17 cellular contexts compared by ENCODE assay signal in genomic region chr11:69711824-69712801, GRCh38. TPM values are rescaled to one million over a fixed set of nuclear protein-coding genes. Genes with fewer than 3 reads are reported as not detected.
A peak's percentile ranks its signal among the peaks of the same experiment; 100 is the strongest.
DNase-seq lines count a peak whose midpoint lies in the region; ATAC-seq lines count a peak whose summit lies in the region.
"Had no signal": no experiment of that assay in that cellular context is flagged by ENCODE, and none has a peak within 500 bp of the region (broad histone marks: within the 10 kb centered on the region; RNA-seq: fewer than 3 reads in every experiment).

No MANE protein-coding gene starts in this region.

- H3K9me3 Mint-ChIP-seq in activated CD4-positive, alpha-beta T cell treated with anti-CD3 and anti-CD28 coated beads, Interleukin-2, amount 10 ng/mL, durations not matched to agents 24 days and 14 days, result no peaks in the 10 kb centered on the region
- H3K9me3 Mint-ChIP-seq in activated CD4-positive, alpha-beta memory T cell treated with anti-CD3 and anti-CD28 coated beads, Interleukin-2, amount 10 ng/mL, durations not matched to agents 7 days and 5 days, result no peaks in the 10 kb centered on the region
- peaks cover 0 to 15% (median 4%) of the 10 kb centered on the region in 11 donors for H3K9me3 Mint-ChIP-seq in naive thymus-derived CD4-positive, alpha-beta T cell
- H3K9me3 Mint-ChIP-seq: nephron; stimulated activated effector memory CD8-positive, alpha-beta T cell treated with anti-CD3 and anti-CD28 coated beads, Interleukin-12 subunit alpha, Interleukin-12 subunit beta, amount 100 ng/mL, for 72 hours had no signal

- no peaks in the 10 kb centered on the region for H3K36me3 Mint-ChIP-seq in activated CD4-positive, alpha-beta T cell treated with anti-CD3 and anti-CD28 coated beads, Interleukin-2, amount 10 ng/mL, durations not matched to agents 24 days and 14 days (ENCODE audit: low read depth)
- no peaks in the 10 kb centered on the region for H3K36me3 Mint-ChIP-seq in activated CD4-positive, alpha-beta memory T cell treated with anti-CD3 and anti-CD28 coated beads, Interleukin-2, amount 10 ng/mL, durations not matched to agents 7 days and 5 days (ENCODE audit: low read depth)
- peaks cover 0 to 8% (median 4%) of the 10 kb centered on the region in 5 donors for H3K36me3 Mint-ChIP-seq in naive thymus-derived CD4-positive, alpha-beta T cell
- H3K36me3 Mint-ChIP-seq: stimulated activated effector memory CD8-positive, alpha-beta T cell treated with anti-CD3 and anti-CD28 coated beads, Interleukin-12 subunit alpha, Interleukin-12 subunit beta, amount 100 ng/mL, for 72 hours had no signal

- H3K9me3 ChIP-seq in naive thymus-derived CD4-positive, alpha-beta T cell (ENCODE audit: control insufficient read depth in 2 of 3, low read length in 3 of 3), result peaks cover 0 to 6% (median 3%) of the 10 kb centered on the region in 3 experiments
- no peaks in the 10 kb centered on the region for H3K9me3 ChIP-seq in aorta (ENCODE audit: control insufficient read depth, low read length)
- H3K9me3 ChIP-seq: HAP-1 had no signal

- CTCF ChIA-PET in activated CD4-positive, alpha-beta memory T cell treated with anti-CD3 and anti-CD28 coated beads, Interleukin-2, amount 10 ng/mL, durations not matched to agents 7 days and 5 days (lab: Charles Lee), result no interaction called here
- CTCF ChIA-PET in naive thymus-derived CD4-positive, alpha-beta T cell (lab: Charles Lee), result no interaction called here

- H3K27ac ChIP-seq in naive thymus-derived CD4-positive, alpha-beta T cell (ENCODE audit: low read depth, low read length), result no peak overlapping the region
- no peak overlapping the region for H3K27ac ChIP-seq in aorta (ENCODE audit: low read depth in 1 of 2, low read length in 2 of 2)
- H3K27ac ChIP-seq: KMS-11 had no signal

- intact Hi-C loops in activated CD4-positive, alpha-beta T cell treated with anti-CD3 and anti-CD28 coated beads, Interleukin-2, amount 10 ng/mL, durations not matched to agents 24 days and 14 days (cut with micrococcal nuclease), result no loop called here
- intact Hi-C loops in naive thymus-derived CD4-positive, alpha-beta T cell (cut with micrococcal nuclease), result no loop called here
- intact Hi-C loops in aorta (cut with DNase I), result no loop called here
- intact Hi-C loops in left cardiac atrium (cut with DNase I), result no loop called here

- H3K27me3 ChIP-seq in naive thymus-derived CD4-positive, alpha-beta T cell (ENCODE audit: control insufficient read depth in 2 of 2, insufficient read depth in 2 of 2, low read length in 2 of 2), result no peaks in the 10 kb centered on the region
- no peaks in the 10 kb centered on the region for H3K27me3 ChIP-seq in aorta (ENCODE audit: control insufficient read depth in 1 of 2, insufficient read depth in 2 of 2, low read length in 1 of 2)

- in situ Hi-C loops in KBM-7 (cut with MboI; ENCODE audit: low pct_unique_long_range_greater_than_20kb, low sequenced_read_pairs), result loop anchor here (25.0 kb wide), 2 partner anchors 175 to 475 kb away; no protein-coding TSS in a partner anchor

- 79% methylated on average over 28 of the region's 28 CpGs for WGBS in aorta, 2 donors

- H3K4me3 ChIP-seq in naive thymus-derived CD4-positive, alpha-beta T cell (ENCODE audit: low read length), result peak overlapping the region; percentile 41
- H3K4me3 ChIP-seq in aorta (ENCODE audit: low read length in 2 of 2), result no peak overlapping the region
- H3K4me3 ChIP-seq: HAP-1 had no signal

- H3K27ac Mint-ChIP-seq in activated CD4-positive, alpha-beta T cell treated with anti-CD3 and anti-CD28 coated beads, Interleukin-2, amount 10 ng/mL, durations not matched to agents 24 days and 14 days, result no peak overlapping the region
- H3K27ac Mint-ChIP-seq in activated CD4-positive, alpha-beta memory T cell treated with anti-CD3 and anti-CD28 coated beads, Interleukin-2, amount 10 ng/mL, durations not matched to agents 7 days and 5 days, result no peak overlapping the region
- peak overlapping the region; percentile 36 to 72 (median 52) for H3K27ac Mint-ChIP-seq in naive thymus-derived CD4-positive, alpha-beta T cell
- H3K27ac Mint-ChIP-seq: nephron; stimulated activated effector memory CD8-positive, alpha-beta T cell treated with anti-CD3 and anti-CD28 coated beads, Interleukin-12 subunit alpha, Interleukin-12 subunit beta, amount 100 ng/mL, for 72 hours had no signal

- peaks cover 7% of the 10 kb centered on the region for H3K4me1 Mint-ChIP-seq in activated CD4-positive, alpha-beta T cell treated with anti-CD3 and anti-CD28 coated beads, Interleukin-2, amount 10 ng/mL, durations not matched to agents 24 days and 14 days
- H3K4me1 Mint-ChIP-seq in activated CD4-positive, alpha-beta memory T cell treated with anti-CD3 and anti-CD28 coated beads, Interleukin-2, amount 10 ng/mL, durations not matched to agents 7 days and 5 days, result peaks cover 11% of the 10 kb centered on the region
- H3K4me1 Mint-ChIP-seq in naive thymus-derived CD4-positive, alpha-beta T cell, result peaks cover 10 to 17% (median 13%) of the 10 kb centered on the region in 7 donors
- H3K4me1 Mint-ChIP-seq: stimulated activated effector memory CD8-positive, alpha-beta T cell treated with anti-CD3 and anti-CD28 coated beads, Interleukin-12 subunit alpha, Interleukin-12 subunit beta, amount 100 ng/mL, for 72 hours had no signal

- POLR2A ChIA-PET in activated CD4-positive, alpha-beta memory T cell treated with anti-CD3 and anti-CD28 coated beads, Interleukin-2, amount 10 ng/mL, durations not matched to agents 7 days and 5 days (lab: Charles Lee), result interaction anchor here (1.0 kb wide), 1 partner anchor 37 kb away, joined by 3 read pairs; the partner anchor contains the start of gene LTO1
- POLR2A ChIA-PET in naive thymus-derived CD4-positive, alpha-beta T cell (lab: Charles Lee), result interaction anchor here (0.6 kb wide), 1 partner anchor 1500 kb away, joined by 4 read pairs; no protein-coding TSS in a partner anchor

- H3K4me1 ChIP-seq in naive thymus-derived CD4-positive, alpha-beta T cell (ENCODE audit: control insufficient read depth in 2 of 2, insufficient read depth in 2 of 2, low read length in 2 of 2), result peaks cover 6 to 13% of the 10 kb centered on the region in 2 donors
- no peaks in the 10 kb centered on the region for H3K4me1 ChIP-seq in aorta (ENCODE audit: control insufficient read depth in 1 of 2, insufficient read depth in 2 of 2, low read length in 2 of 2)
- H3K4me1 ChIP-seq: HAP-1 had no signal

- no peaks in the 10 kb centered on the region for H3K36me3 ChIP-seq in naive thymus-derived CD4-positive, alpha-beta T cell (ENCODE audit: control insufficient read depth in 2 of 3, insufficient read depth in 3 of 3, low read length in 3 of 3)
- no peaks in the 10 kb centered on the region for H3K36me3 ChIP-seq in aorta (ENCODE audit: control insufficient read depth in 1 of 2, insufficient read depth in 2 of 2, low read length in 1 of 2)
- H3K36me3 ChIP-seq: HAP-1 had no signal

- ATAC-seq in naive thymus-derived CD4-positive, alpha-beta T cell, result peak; percentile 44
- ATAC-seq in HG03139 (IDR thresholded peaks at IDR 0.05; ENCODE audit: unreplicated experiment) (no peak), aorta (ENCODE audit: low FRiP score) (no peak), left cardiac atrium (no peak)
- ATAC-seq: stimulated activated effector memory CD8-positive, alpha-beta T cell treated with anti-CD3 and anti-CD28 coated beads, Interleukin-12 subunit alpha, Interleukin-12 subunit beta, amount 100 ng/mL, for 72 hours had no signal

- peak; percentile 65 for DNase-seq in activated CD4-positive, alpha-beta T cell treated with anti-CD3 and anti-CD28 coated beads, Interleukin-2, amount 10 ng/mL, durations not matched to agents 24 days and 14 days
- DNase-seq in activated CD4-positive, alpha-beta T cell treated with anti-CD3 and anti-CD28 coated beads for 4 hours, result no peak
- DNase-seq in KBM-7, result peak; percentile 51
- peak; percentile 42 for DNase-seq in activated CD4-positive, alpha-beta memory T cell treated with anti-CD3 and anti-CD28 coated beads, Interleukin-2, amount 10 ng/mL, durations not matched to agents 7 days and 5 days
- DNase-seq in naive thymus-derived CD4-positive, alpha-beta T cell, result peak in 7 of 9 donors; percentile 33 to 66 (median 55)
- no peak for DNase-seq in aorta
- no peak for DNase-seq in left cardiac atrium
- DNase-seq: NCI-H2171 treated with DMSO at 0.1 percent for 48 hours, Right ventricle myocardium superior had no signal

- peak overlapping the region; percentile 23 for H3K4me3 Mint-ChIP-seq in activated CD4-positive, alpha-beta T cell treated with anti-CD3 and anti-CD28 coated beads, Interleukin-2, amount 10 ng/mL, durations not matched to agents 24 days and 14 days
- H3K4me3 Mint-ChIP-seq in activated CD4-positive, alpha-beta memory T cell treated with anti-CD3 and anti-CD28 coated beads, Interleukin-2, amount 10 ng/mL, durations not matched to agents 7 days and 5 days, result no peak overlapping the region
- peak overlapping the region; percentile 23 to 83 (median 71) for H3K4me3 Mint-ChIP-seq in naive thymus-derived CD4-positive, alpha-beta T cell
- H3K4me3 Mint-ChIP-seq: nephron; stimulated activated effector memory CD8-positive, alpha-beta T cell treated with anti-CD3 and anti-CD28 coated beads, Interleukin-12 subunit alpha, Interleukin-12 subunit beta, amount 100 ng/mL, for 72 hours had no signal

- H3K27me3 Mint-ChIP-seq in activated CD4-positive, alpha-beta T cell treated with anti-CD3 and anti-CD28 coated beads, Interleukin-2, amount 10 ng/mL, durations not matched to agents 24 days and 14 days, result peaks cover 17% of the 10 kb centered on the region
- peaks cover 6% of the 10 kb centered on the region for H3K27me3 Mint-ChIP-seq in activated CD4-positive, alpha-beta memory T cell treated with anti-CD3 and anti-CD28 coated beads, Interleukin-2, amount 10 ng/mL, durations not matched to agents 7 days and 5 days
- peaks cover 4 to 14% (median 9%) of the 10 kb centered on the region in 5 donors for H3K27me3 Mint-ChIP-seq in naive thymus-derived CD4-positive, alpha-beta T cell

RNA-seq across cellular contexts. Expression of gene FGF19, which starts 8.3 kb away (rescaled TPM):
- not detected in 2 replicates for total RNA-seq in activated CD4-positive, alpha-beta T cell treated with anti-CD3 and anti-CD28 coated beads, Interleukin-2, amount 10 ng/mL, durations not matched to agents 24 days and 14 days
- total RNA-seq in activated CD4-positive, alpha-beta memory T cell treated with anti-CD3 and anti-CD28 coated beads, Interleukin-2, amount 10 ng/mL, durations not matched to agents 7 days and 5 days, result not detected
- not detected for total RNA-seq in naive thymus-derived CD4-positive, alpha-beta T cell
- not detected for polyA plus RNA-seq in naive thymus-derived CD4-positive, alpha-beta T cell
- total RNA-seq in aorta (not detected), left cardiac atrium (not detected)
- not detected for polyA plus RNA-seq in aorta
- total RNA-seq: activated CD8-positive, alpha-beta memory T cell treated with anti-CD3 and anti-CD28 coated beads for 36 hours; cardiac septum; fibroblast of lung; Right ventricle myocardium superior had no signal
- polyA plus RNA-seq: fibroblast of lung had no signal

RNA-seq across cellular contexts. Expression of gene LTO1, which starts 37.0 kb away (rescaled TPM):
- total RNA-seq in activated CD4-positive, alpha-beta T cell treated with anti-CD3 and anti-CD28 coated beads, Interleukin-2, amount 10 ng/mL, durations not matched to agents 24 days and 14 days, result 29.3 and 32.1 TPM in 2 replicates
- 10 to 100 TPM; 23.4 to 25.5 TPM for total RNA-seq in activated CD4-positive, alpha-beta memory T cell treated with anti-CD3 and anti-CD28 coated beads, Interleukin-2, amount 10 ng/mL, durations not matched to agents 7 days and 5 days
- 10 to 100 TPM; 32.8 to 75.6 (median 55.1) TPM for total RNA-seq in naive thymus-derived CD4-positive, alpha-beta T cell
- polyA plus RNA-seq in naive thymus-derived CD4-positive, alpha-beta T cell, result 10 to 100 TPM; 19.1 to 21.3 TPM
- total RNA-seq in aorta, result 10 to 100 TPM; 20.7 to 34.5 TPM
- polyA plus RNA-seq in aorta, result 10 to 100 TPM in 1 of 2 donors, 1 to 10 TPM in 1; 4.6 to 32.6 TPM
- total RNA-seq in left cardiac atrium, result 10 to 100 TPM; 10.5 to 12.1 TPM

Comparison
In these comparisons a context has a peak if more than half of its experiments do, and no peak if none do; other contexts are left out.
1. DNase-seq: peak in activated CD4-positive, alpha-beta T cell treated with anti-CD3 and anti-CD28 coated beads, Interleukin-2, amount 10 ng/mL, durations not matched to agents 24 days and 14 days (single experiment), KBM-7 (single experiment), activated CD4-positive, alpha-beta memory T cell treated with anti-CD3 and anti-CD28 coated beads, Interleukin-2, amount 10 ng/mL, durations not matched to agents 7 days and 5 days (single experiment) and naive thymus-derived CD4-positive, alpha-beta T cell (7 of 9); none in activated CD4-positive, alpha-beta T cell treated with anti-CD3 and anti-CD28 coated beads for 4 hours (0 of 2), aorta (0 of 2) and left cardiac atrium (single experiment).
2. H3K27ac Mint-ChIP-seq: peak in naive thymus-derived CD4-positive, alpha-beta T cell (9 of 9); none in activated CD4-positive, alpha-beta T cell treated with anti-CD3 and anti-CD28 coated beads, Interleukin-2, amount 10 ng/mL, durations not matched to agents 24 days and 14 days (single experiment) and activated CD4-positive, alpha-beta memory T cell treated with anti-CD3 and anti-CD28 coated beads, Interleukin-2, amount 10 ng/mL, durations not matched to agents 7 days and 5 days (single experiment).